1 cellular context compared by ENCODE assay signal in genomic region chr2:11342561-11343343, GRCh38.
TF ChIP-seq lines count a peak whose summit lies in the region.

No MANE protein-coding gene starts in this region.

TF ChIP-seq in HepG2, 621 proteins besides CTCF, POLR2A, EP300 and RAD21 (continued from another document and continues in another):
- no peak for TF ChIP-seq ZNF407 (CRISPR knock-in tag; IDR thresholded peaks at IDR 0.05; ENCODE audit: not compliant biosample characterization)
- no peak for TF ChIP-seq EZH2 (conservative IDR thresholded peaks at IDR 0.05; ENCODE audit: low read depth, low read length)
- TF ChIP-seq MZF1 (CRISPR knock-in tag; IDR thresholded peaks at IDR 0.05; ENCODE audit: borderline replicate concordance): no peak
- no peak for TF ChIP-seq THAP9 (CRISPR knock-in tag; IDR thresholded peaks at IDR 0.05; ENCODE audit: borderline replicate concordance)
- peak in 1 of 2 experiments; percentile 42; a peak in 1 of 4 replicates for TF ChIP-seq MAFK (conservative IDR thresholded peaks at IDR 0.05 in 1 of 2, IDR thresholded peaks at IDR 0.05 in 1 of 2; ENCODE audit: low read length in 2 of 2)
- TF ChIP-seq NFIC (IDR thresholded peaks at IDR 0.05; ENCODE audit: low read length): peak; percentile 55; the same call in 1 of the 2 replicates
- TF ChIP-seq DNMT3B (CRISPR knock-in tag; conservative IDR thresholded peaks at IDR 0.05): no peak
- 0 out of 2 replicates have a peak, but pooled peaks have one; percentile 23 for TF ChIP-seq ZHX1 (CRISPR knock-in tag; IDR thresholded peaks at IDR 0.05; ENCODE audit: low read depth)
- no peak for TF ChIP-seq HNRNPUL1 (IDR thresholded peaks at IDR 0.05; ENCODE audit: low read depth, low read length)
- TF ChIP-seq BHLHE40 (IDR thresholded peaks at IDR 0.05; ENCODE audit: low read length): 0 out of 2 replicates have a peak, but pooled peaks have one; percentile 8
- 0 out of 2 replicates have a peak, but pooled peaks have one; percentile 35 for TF ChIP-seq NAIF1 (CRISPR knock-in tag; IDR thresholded peaks at IDR 0.05; ENCODE audit: borderline replicate concordance)
- TF ChIP-seq MED1 (CRISPR knock-in tag; IDR thresholded peaks at IDR 0.05): peak; percentile 67
- TF ChIP-seq HNF4A (CRISPR knock-in tag; IDR thresholded peaks at IDR 0.05): peak; percentile 12; the same call in 1 of the 2 replicates
- TF ChIP-seq IKZF1 (IDR thresholded peaks at IDR 0.05): no peak
- TF ChIP-seq SNAPC4 (CRISPR knock-in tag; IDR thresholded peaks at IDR 0.05): no peak
- TF ChIP-seq ZNF33A (CRISPR knock-in tag; IDR thresholded peaks at IDR 0.05; ENCODE audit: borderline replicate concordance): no peak
- TF ChIP-seq JUNB (CRISPR knock-in tag; IDR thresholded peaks at IDR 0.05; ENCODE audit: borderline replicate concordance): peak; percentile 83
- 0 out of 2 replicates have a peak, but pooled peaks have one; percentile 34 for TF ChIP-seq TCF7L2 (IDR thresholded peaks at IDR 0.05; ENCODE audit: low read depth, low read length)
- no peak for TF ChIP-seq PAWR (CRISPR knock-in tag; IDR thresholded peaks at IDR 0.05; ENCODE audit: borderline replicate concordance)
- no peak for TF ChIP-seq ZBTB33 (CRISPR knock-in tag; IDR thresholded peaks at IDR 0.05)
- peak; percentile 73; the same call in 1 of the 2 replicates for TF ChIP-seq KAT8 (CRISPR knock-in tag; IDR thresholded peaks at IDR 0.05)
- TF ChIP-seq PHB2 (IDR thresholded peaks at IDR 0.05; ENCODE audit: partially characterized antibody): no peak
- peak; percentile 58; the same call in 1 of the 2 replicates for TF ChIP-seq ZGPAT (CRISPR knock-in tag; IDR thresholded peaks at IDR 0.05)
- TF ChIP-seq JDP2 (CRISPR knock-in tag; IDR thresholded peaks at IDR 0.05; ENCODE audit: borderline replicate concordance): no peak
- TF ChIP-seq ZNF7 (CRISPR knock-in tag; IDR thresholded peaks at IDR 0.05): no peak
